ENCODE assay signal across 1 cellular context in genomic region chr1:64864018-64864945, GRCh38.
TF ChIP-seq lines count a peak whose summit lies in the region.

No MANE protein-coding gene starts in this region.

TF ChIP-seq in K562, 482 proteins besides CTCF, POLR2A, EP300 and RAD21 (continued from another document and continues in another):
- TF ChIP-seq MYNN (IDR thresholded peaks at IDR 0.05) (peak; percentile 91), MYNN (CRISPR knock-in tag; IDR thresholded peaks at IDR 0.05) (no peak), FOXA3 (CRISPR knock-in tag; conservative IDR thresholded peaks at IDR 0.05 in 1 of 2, IDR thresholded peaks at IDR 0.05 in 1 of 2) (peak; percentile 93 to 95), ETV5 (CRISPR knock-in tag; IDR thresholded peaks at IDR 0.05; ENCODE audit: low read depth) (peak; percentile 98), MTF1 (CRISPR knock-in tag; IDR thresholded peaks at IDR 0.05; ENCODE audit: borderline replicate concordance) (no peak), FOXJ2 (tag; IDR thresholded peaks at IDR 0.05) (peak; percentile 92), KDM4B (IDR thresholded peaks at IDR 0.05; ENCODE audit: borderline replicate concordance in 2 of 2, low read depth in 1 of 2) (no peak), RFX1 (IDR thresholded peaks at IDR 0.05) (no peak), KLF6 (CRISPR knock-in tag; IDR thresholded peaks at IDR 0.05; ENCODE audit: borderline replicate concordance) (no peak), SAP30 (IDR thresholded peaks at IDR 0.05; ENCODE audit: borderline replicate concordance, insufficient read depth, low read depth, low read length, poor library complexity, severe bottlenecking) (no peak), NRF1 (conservative IDR thresholded peaks at IDR 0.05 in 1 of 2, IDR thresholded peaks at IDR 0.05 in 1 of 2) (peak; percentile 51 to 56; a peak in 3 of 4 replicates), CHAMP1 (IDR thresholded peaks at IDR 0.05) (peak; percentile 80; the same call in 1 of the 2 replicates), BCOR (IDR thresholded peaks at IDR 0.05) (peak; percentile 93), CEBPB (tag; IDR thresholded peaks at IDR 0.05) (0 out of 2 replicates have a peak, but pooled peaks have one; percentile 17), NELFE (IDR thresholded peaks at IDR 0.05; ENCODE audit: insufficient read depth, insufficient read length) (no peak), ATF6 (CRISPR knock-in tag; IDR thresholded peaks at IDR 0.05) (no peak), ZEB2 (IDR thresholded peaks at IDR 0.05) (peak; percentile 95), CBX1 (IDR thresholded peaks at IDR 0.05; ENCODE audit: low read depth) (peak; percentile 98; the same call in 1 of the 2 replicates), BRD4 (IDR thresholded peaks at IDR 0.05) (no peak), BDP1 (IDR thresholded peaks at IDR 0.05; ENCODE audit: insufficient read depth, insufficient read length) (no peak), SOX6 (IDR thresholded peaks at IDR 0.05) (peak; percentile 94), PCBP1 (IDR thresholded peaks at IDR 0.05; ENCODE audit: low read depth, low read length, poor library complexity, severe bottlenecking) (no peak), KLF13 (tag; IDR thresholded peaks at IDR 0.05; ENCODE audit: borderline replicate concordance, low read depth) (no peak), SRSF1 (IDR thresholded peaks at IDR 0.05; ENCODE audit: low read depth, low read length) (no peak), BRCA1 (IDR thresholded peaks at IDR 0.05) (no peak), BRCA1 (CRISPR knock-in tag; IDR thresholded peaks at IDR 0.05) (no peak), PYGO2 (tag; IDR thresholded peaks at IDR 0.05) (0 out of 2 replicates have a peak, but pooled peaks have one; percentile 54), CAMTA2 (CRISPR knock-in tag; conservative IDR thresholded peaks at IDR 0.05) (0 out of 2 replicates have a peak, but pooled peaks have one; percentile 23), JUND (IDR thresholded peaks at IDR 0.05; ENCODE audit: borderline replicate concordance, low read depth, low read length) (peak; percentile 79), JUND (tag; IDR thresholded peaks at IDR 0.05; ENCODE audit: borderline replicate concordance, low read depth, low read length) (no peak; the same call in 2 of the 3 replicates), ZNF699 (CRISPR knock-in tag; IDR thresholded peaks at IDR 0.05; ENCODE audit: insufficient replicate concordance) (no peak), EGR1 (conservative IDR thresholded peaks at IDR 0.05) (no peak), RBM39 (optimal IDR thresholded peaks at IDR 0.05; ENCODE audit: low read depth, low read length) (no peak), TRIM25 (IDR thresholded peaks at IDR 0.05; ENCODE audit: borderline replicate concordance) (no peak), MYBL2 (IDR thresholded peaks at IDR 0.05; ENCODE audit: low read depth) (no peak), MYBL2 (CRISPR knock-in tag; IDR thresholded peaks at IDR 0.05; ENCODE audit: borderline replicate concordance) (no peak), ZNF174 (CRISPR knock-in tag; IDR thresholded peaks at IDR 0.05) (no peak), HNRNPH1 (optimal IDR thresholded peaks at IDR 0.05; ENCODE audit: low read depth, low read length) (no peak), VEZF1 (CRISPR knock-in tag; IDR thresholded peaks at IDR 0.05) (peak; percentile 59), KLF16 (IDR thresholded peaks at IDR 0.05) (peak; percentile 92), ZSCAN32 (CRISPR knock-in tag; IDR thresholded peaks at IDR 0.05) (no peak), ATF3 (IDR thresholded peaks at IDR 0.05) (peak; percentile 58; the same call in 1 of the 2 replicates), ATF3 (CRISPR knock-in tag; conservative IDR thresholded peaks at IDR 0.05) (no peak; the same call in 1 of the 2 replicates), POU5F1 (IDR thresholded peaks at IDR 0.05; ENCODE audit: borderline replicate concordance, low read depth, low read length, partially characterized antibody) (no peak), HDAC1 (IDR thresholded peaks at IDR 0.05) (peak; percentile 79 to 91), MEF2D (tag; conservative IDR thresholded peaks at IDR 0.05; ENCODE audit: low read depth) (peak; percentile 61; the same call in 1 of the 2 replicates), TOE1 (IDR thresholded peaks at IDR 0.05; ENCODE audit: borderline replicate concordance) (peak; percentile 75), TOE1 (CRISPR knock-in tag; IDR thresholded peaks at IDR 0.05; ENCODE audit: borderline replicate concordance, low read depth) (no peak), SREBF1 (IDR thresholded peaks at IDR 0.05; ENCODE audit: borderline replicate concordance, low read depth, low read length) (no peak), EWSR1 (IDR thresholded peaks at IDR 0.05; ENCODE audit: borderline replicate concordance, low read depth, partially characterized antibody) (no peak), CREB1 (IDR thresholded peaks at IDR 0.05) (peak; percentile 72; the same call in 1 of the 2 replicates), CREB1 (CRISPR knock-in tag; IDR thresholded peaks at IDR 0.05) (peak; percentile 67; the same call in 1 of the 2 replicates), NFXL1 (CRISPR knock-in tag; IDR thresholded peaks at IDR 0.05) (no peak), TAF15 (IDR thresholded peaks at IDR 0.05; ENCODE audit: low read depth, low read length) (no peak), STAT5B (CRISPR knock-in tag; IDR thresholded peaks at IDR 0.05) (no peak), ATF1 (CRISPR knock-in tag; IDR thresholded peaks at IDR 0.05) (no peak), ATF1 (tag; IDR thresholded peaks at IDR 0.05) (peak; percentile 82), ZNF384 (IDR thresholded peaks at IDR 0.05; ENCODE audit: low read depth, low read length) (no peak)
- TF ChIP-seq, protein P1, sequence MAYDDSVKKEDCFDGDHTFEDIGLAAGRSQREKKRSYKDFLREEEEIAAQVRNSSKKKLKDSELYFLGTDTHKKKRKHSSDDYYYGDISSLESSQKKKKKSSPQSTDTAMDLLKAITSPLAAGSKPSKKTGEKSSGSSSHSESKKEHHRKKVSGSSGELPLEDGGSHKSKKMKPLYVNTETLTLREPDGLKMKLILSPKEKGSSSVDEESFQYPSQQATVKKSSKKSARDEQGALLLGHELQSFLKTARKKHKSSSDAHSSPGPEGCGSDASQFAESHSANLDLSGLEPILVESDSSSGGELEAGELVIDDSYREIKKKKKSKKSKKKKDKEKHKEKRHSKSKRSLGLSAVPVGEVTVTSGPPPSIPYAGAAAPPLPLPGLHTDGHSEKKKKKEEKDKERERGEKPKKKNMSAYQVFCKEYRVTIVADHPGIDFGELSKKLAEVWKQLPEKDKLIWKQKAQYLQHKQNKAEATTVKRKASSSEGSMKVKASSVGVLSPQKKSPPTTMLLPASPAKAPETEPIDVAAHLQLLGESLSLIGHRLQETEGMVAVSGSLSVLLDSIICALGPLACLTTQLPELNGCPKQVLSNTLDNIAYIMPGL (CRISPR knock-in tag; IDR thresholded peaks at IDR 0.05) = 0 out of 2 replicates have a peak, but pooled peaks have one; percentile 43
- TF ChIP-seq, protein P2, sequence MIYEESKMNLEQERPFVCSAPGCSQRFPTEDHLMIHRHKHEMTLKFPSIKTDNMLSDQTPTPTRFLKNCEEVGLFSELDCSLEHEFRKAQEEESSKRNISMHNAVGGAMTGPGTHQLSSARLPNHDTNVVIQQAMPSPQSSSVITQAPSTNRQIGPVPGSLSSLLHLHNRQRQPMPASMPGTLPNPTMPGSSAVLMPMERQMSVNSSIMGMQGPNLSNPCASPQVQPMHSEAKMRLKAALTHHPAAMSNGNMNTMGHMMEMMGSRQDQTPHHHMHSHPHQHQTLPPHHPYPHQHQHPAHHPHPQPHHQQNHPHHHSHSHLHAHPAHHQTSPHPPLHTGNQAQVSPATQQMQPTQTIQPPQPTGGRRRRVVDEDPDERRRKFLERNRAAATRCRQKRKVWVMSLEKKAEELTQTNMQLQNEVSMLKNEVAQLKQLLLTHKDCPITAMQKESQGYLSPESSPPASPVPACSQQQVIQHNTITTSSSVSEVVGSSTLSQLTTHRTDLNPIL (CRISPR knock-in tag; IDR thresholded peaks at IDR 0.05) = no peak; the same call in 1 of the 2 replicates
- TF ChIP-seq, protein P3, sequence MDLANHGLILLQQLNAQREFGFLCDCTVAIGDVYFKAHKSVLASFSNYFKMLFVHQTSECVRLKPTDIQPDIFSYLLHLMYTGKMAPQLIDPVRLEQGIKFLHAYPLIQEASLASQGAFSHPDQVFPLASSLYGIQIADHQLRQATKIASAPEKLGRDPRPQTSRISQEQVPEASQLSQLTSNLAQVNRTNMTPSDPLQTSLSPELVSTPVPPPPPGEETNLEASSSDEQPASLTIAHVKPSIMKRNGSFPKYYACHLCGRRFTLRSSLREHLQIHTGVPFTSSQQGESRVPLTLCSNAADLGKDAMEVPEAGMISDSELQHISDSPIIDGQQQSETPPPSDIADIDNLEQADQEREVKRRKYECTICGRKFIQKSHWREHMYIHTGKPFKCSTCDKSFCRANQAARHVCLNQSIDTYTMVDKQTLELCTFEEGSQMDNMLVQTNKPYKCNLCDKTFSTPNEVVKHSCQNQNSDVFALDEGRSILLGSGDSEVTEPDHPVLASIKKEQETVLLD (IDR thresholded peaks at IDR 0.05) = peak; percentile 74; the same call in 1 of the 2 replicates
- TF ChIP-seq, protein P4, sequence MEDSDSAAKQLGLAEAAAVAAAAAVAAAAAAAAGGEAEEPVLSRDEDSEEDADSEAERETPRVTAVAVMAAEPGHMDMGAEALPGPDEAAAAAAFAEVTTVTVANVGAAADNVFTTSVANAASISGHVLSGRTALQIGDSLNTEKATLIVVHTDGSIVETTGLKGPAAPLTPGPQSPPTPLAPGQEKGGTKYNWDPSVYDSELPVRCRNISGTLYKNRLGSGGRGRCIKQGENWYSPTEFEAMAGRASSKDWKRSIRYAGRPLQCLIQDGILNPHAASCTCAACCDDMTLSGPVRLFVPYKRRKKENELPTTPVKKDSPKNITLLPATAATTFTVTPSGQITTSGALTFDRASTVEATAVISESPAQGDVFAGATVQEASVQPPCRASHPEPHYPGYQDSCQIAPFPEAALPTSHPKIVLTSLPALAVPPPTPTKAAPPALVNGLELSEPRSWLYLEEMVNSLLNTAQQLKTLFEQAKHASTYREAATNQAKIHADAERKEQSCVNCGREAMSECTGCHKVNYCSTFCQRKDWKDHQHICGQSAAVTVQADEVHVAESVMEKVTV (CRISPR knock-in tag; IDR thresholded peaks at IDR 0.05) = no peak
